Comparison of ENCODE assay signal across 6 cellular contexts in genomic region chr17:18449833-18450232, GRCh38. TPM values are rescaled to one million over a fixed set of nuclear protein-coding genes. Genes with fewer than 3 reads are reported as not detected.
"Had no signal": no experiment of that assay in that cellular context is flagged by ENCODE, and none has a peak within 500 bp of the region (broad histone marks: within the 10 kb centered on the region; RNA-seq: fewer than 3 reads in every experiment).

No MANE protein-coding gene starts in this region.

RNA-seq across cellular contexts. Expression of gene LGALS9C, which starts 26.8 kb away (rescaled TPM):
- total RNA-seq: GM23338, H1, H9, HepG2, HT1080 had no signal
- polyA plus RNA-seq: GM23338, HepG2, IgD-negative memory B cell had no signal
